19 cellular contexts compared by ENCODE assay signal in the genomic region with DNA sequence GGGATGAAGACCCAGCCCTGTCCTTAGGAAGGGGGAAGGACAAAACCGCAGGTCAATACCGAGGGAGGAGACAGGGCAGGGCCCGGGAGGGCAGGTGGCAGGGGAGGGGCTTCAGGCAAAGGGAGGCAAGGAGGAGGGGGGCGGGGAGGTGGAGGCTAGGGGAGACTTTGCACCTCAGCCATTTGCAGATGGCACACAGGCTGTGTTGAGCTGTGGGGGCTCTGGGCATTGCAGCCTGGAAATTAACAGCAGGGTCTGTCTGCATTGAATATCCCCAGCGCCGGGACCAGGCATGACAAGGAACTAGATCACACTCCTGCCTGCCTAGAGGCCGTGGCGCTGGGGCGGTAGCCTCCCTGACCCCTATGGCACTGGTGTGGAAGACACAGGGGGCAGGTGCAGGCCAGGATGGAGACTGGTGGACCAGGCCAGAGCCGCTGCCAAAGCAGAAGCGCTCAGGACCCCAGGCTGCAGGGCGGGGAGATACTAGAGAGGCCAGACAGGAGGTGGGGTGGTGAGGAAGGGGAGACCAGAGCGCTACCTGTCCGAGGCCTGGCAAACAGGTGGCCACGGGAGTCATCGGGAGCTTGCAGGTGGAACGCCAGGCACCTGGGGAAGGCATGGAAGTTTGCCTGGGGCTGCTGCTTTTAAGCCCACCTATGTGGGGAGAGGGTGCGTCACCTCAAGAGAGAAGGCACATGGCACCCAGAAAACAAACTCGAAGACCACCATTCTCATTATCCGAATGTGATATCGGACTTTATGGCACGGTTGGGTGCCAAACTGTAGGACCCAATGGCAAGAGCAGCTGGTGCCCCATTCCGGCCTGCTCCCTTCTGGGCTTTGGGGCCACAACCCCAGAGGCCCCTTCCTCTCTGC. TPM values are rescaled to one million over a fixed set of nuclear protein-coding genes. Genes with fewer than 3 reads are reported as not detected.
DNase-seq lines count a peak whose midpoint lies in the region; ATAC-seq and TF ChIP-seq lines count a peak whose summit lies in the region.
"Had no signal": no experiment of that assay in that cellular context is flagged by ENCODE, and none has a peak within 500 bp of the region (broad histone marks: within the 10 kb centered on the region; RNA-seq: fewer than 3 reads in every experiment).

No MANE protein-coding gene starts in this region.

- no TSS peak for BruUV-seq in IMR-90 (replicated peaks; lab: Mats Ljungman, UMichigan)

- H3K4ac ChIP-seq in IMR-90 (ENCODE audit: low read depth, low read length) = no peak overlapping the region

- no peaks in the 10 kb centered on the region; the same call in 1 of the 2 replicates for H3K4me1 ChIP-seq in IMR-90 (ENCODE audit: control insufficient read depth, insufficient read depth, low read length)
- H3K4me1 ChIP-seq in sigmoid colon = peaks cover 0 to 46% (median 42%) of the 10 kb centered on the region in 4 donors

- H3K36me3 ChIP-seq in IMR-90 (ENCODE audit: control insufficient read depth, insufficient read depth, low read length) (peaks cover 6% of the 10 kb centered on the region; the same call in 1 of the 2 replicates), sigmoid colon (peaks cover 0 to 10% (median 4%) of the 10 kb centered on the region in 4 donors)

- in situ Hi-C loops in IMR-90 (cut with MboI; ENCODE audit: low sequenced_read_pairs) = loop anchor here (10.0 to 25.0 kb wide), 2 partner anchors 252 to 444 kb away; no protein-coding TSS in a partner anchor

- H3K27ac Mint-ChIP-seq in activated naive CD8-positive, alpha-beta T cell treated with anti-CD3 and anti-CD28 coated beads, Interleukin-2, amount 50 U/mL, for 24 hours = no peak overlapping the region

- POLR2A ChIA-PET in IMR-90 (lab: Charles Lee; ENCODE audit: unreplicated experiment) = no interaction called here
- POLR2A ChIA-PET in HEK293T (lab: Yijun Ruan, JAX) = interaction anchor here (1.8 kb wide), 1 partner anchor 7 kb away, joined by 9 read pairs; no protein-coding TSS in a partner anchor

- no peak overlapping the region for H4K5ac ChIP-seq in IMR-90 (ENCODE audit: low read depth, low read length)

- H3K9me3 ChIP-seq in IMR-90 (ENCODE audit: control insufficient read depth, insufficient read depth, low read length) (no peaks in the 10 kb centered on the region), sigmoid colon (no peaks in the 10 kb centered on the region)
- H3K9me3 ChIP-seq: gastrocnemius medialis, neutrophil had no signal

- no peak overlapping the region for H3K14ac ChIP-seq in IMR-90 (replicated peaks; ENCODE audit: low read depth, low read length)

- H3K56ac ChIP-seq in IMR-90 (ENCODE audit: extremely low read depth, insufficient read depth, low read length) = no peak overlapping the region

- H3K4me1 Mint-ChIP-seq in activated naive CD8-positive, alpha-beta T cell treated with anti-CD3 and anti-CD28 coated beads, Interleukin-2, amount 50 U/mL, for 24 hours = no peaks in the 10 kb centered on the region

- no peak overlapping the region for H2BK120ac ChIP-seq in IMR-90 (ENCODE audit: low read depth, low read length)

- peaks cover 0 to 23% of the 10 kb centered on the region in 2 experiments; a peak in 3 of 4 replicates for H3K79me1 ChIP-seq in IMR-90 (ENCODE audit: low read depth in 1 of 2, low read length in 2 of 2)

- H2AFZ ChIP-seq in IMR-90 (replicated peaks; ENCODE audit: low read length, poor library complexity) = peak overlapping the region; percentile 10

- H2BK20ac ChIP-seq in IMR-90 (ENCODE audit: low read depth, low read length) = no peak overlapping the region

- H2AK9ac ChIP-seq in IMR-90 (replicated peaks; ENCODE audit: low read depth, low read length, poor library complexity) = peak overlapping the region; percentile 78

- TF ChIP-seq EP300 in sigmoid colon (IDR thresholded peaks at IDR 0.05) = no peak

- intact Hi-C loops in IMR-90 (cut with micrococcal nuclease) (no loop called here), sigmoid colon (cut with DNase I) (loop anchor here (5.0 kb wide), 1 partner anchor 88 kb away; no protein-coding TSS in a partner anchor)

- no peak overlapping the region for H2BK15ac ChIP-seq in IMR-90 (ENCODE audit: low read depth, low read length)

- CTCF ChIA-PET in IMR-90 (lab: Yijun Ruan, JAX) (no interaction called here), HEK293T (lab: Yijun Ruan, JAX) (interaction anchor here (1.9 to 2.3 kb wide), 2 partner anchors 10 to 91 kb away, joined by 6 to 9 read pairs; no protein-coding TSS in a partner anchor)

- TF ChIP-seq POLR2A in IMR-90 (IDR thresholded peaks at IDR 0.05; ENCODE audit: low read depth, low read length) (no peak), sigmoid colon (IDR thresholded peaks at IDR 0.05) (no peak)

- H4K91ac ChIP-seq in IMR-90 (ENCODE audit: insufficient read depth, low read depth, low read length) = no peak overlapping the region

- no peak overlapping the region for H4K8ac ChIP-seq in IMR-90 (ENCODE audit: low read depth in 2 of 2, low read length in 2 of 2)

- TF ChIP-seq RAD21 in IMR-90 (IDR thresholded peaks at IDR 0.05; ENCODE audit: low read length) = no peak

- H3K27ac ChIP-seq in IMR-90 (ENCODE audit: insufficient read depth, low read length) (no peak overlapping the region), sigmoid colon (no peak overlapping the region)
- H3K27ac ChIP-seq: gastrocnemius medialis, neutrophil had no signal

- no peak overlapping the region for H3K23ac ChIP-seq in IMR-90 (ENCODE audit: low read depth, low read length)

- no peak overlapping the region for H3K4me3 Mint-ChIP-seq in activated naive CD8-positive, alpha-beta T cell treated with anti-CD3 and anti-CD28 coated beads, Interleukin-2, amount 50 U/mL, for 24 hours
- H3K4me3 Mint-ChIP-seq: central memory CD8-positive, alpha-beta T cell had no signal

- H3K9me3 Mint-ChIP-seq in activated naive CD8-positive, alpha-beta T cell treated with anti-CD3 and anti-CD28 coated beads, Interleukin-2, amount 50 U/mL, for 24 hours = no peaks in the 10 kb centered on the region
- H3K9me3 Mint-ChIP-seq: central memory CD8-positive, alpha-beta T cell had no signal

- TF ChIP-seq CTCF in IMR-90 (conservative IDR thresholded peaks at IDR 0.05; ENCODE audit: low read depth, low read length) (no peak), sigmoid colon (IDR thresholded peaks at IDR 0.05) (no peak), GM20000 (IDR thresholded peaks at IDR 0.05; ENCODE audit: extremely low read depth, missing control alignments) (no peak)

- H3K27me3 ChIP-seq in IMR-90 (ENCODE audit: control insufficient read depth, insufficient read depth, low read length) (peaks cover 6% of the 10 kb centered on the region), sigmoid colon (no peaks in the 10 kb centered on the region)

- H2BK5ac ChIP-seq in IMR-90 (ENCODE audit: low read depth, low read length, poor library complexity, severe bottlenecking) = no peak overlapping the region

- no peaks in the 10 kb centered on the region for H3K9me1 ChIP-seq in IMR-90 (ENCODE audit: insufficient read depth, low read length)

- H3K27me3 Mint-ChIP-seq in activated naive CD8-positive, alpha-beta T cell treated with anti-CD3 and anti-CD28 coated beads, Interleukin-2, amount 50 U/mL, for 24 hours = no peaks in the 10 kb centered on the region
- H3K27me3 Mint-ChIP-seq: central memory CD8-positive, alpha-beta T cell had no signal

- H3K18ac ChIP-seq in IMR-90 (ENCODE audit: low read depth, low read length) = no peak overlapping the region

- no peaks in the 10 kb centered on the region for H3K36me3 Mint-ChIP-seq in activated naive CD8-positive, alpha-beta T cell treated with anti-CD3 and anti-CD28 coated beads, Interleukin-2, amount 50 U/mL, for 24 hours (ENCODE audit: low read depth)

- ATAC-seq in IMR-90 (ENCODE audit: low read depth) = no peak
- peak; percentile 6 for ATAC-seq in activated naive CD8-positive, alpha-beta T cell treated with anti-CD3 and anti-CD28 coated beads, Interleukin-2, amount 50 U/mL, for 24 hours
- ATAC-seq: gastrocnemius medialis had no signal

- dilution Hi-C loops in IMR-90 (cut with HindIII; ENCODE audit: low sequenced_read_pairs, unreplicated experiment) = no loop called here

- 61% methylated on average over 9 of the region's 23 CpGs; no CpG with 5 or more reads in 1 of the 2 experiments for WGBS in IMR-90 (ENCODE audit: extremely low coverage in 2 of 2, insufficient read length in 1 of 2), 2 experiments
- WGBS in sigmoid colon, 2 donors = 71 to 75% methylated on average over 23 of the region's 23 CpGs

- H2AK5ac ChIP-seq in IMR-90 (ENCODE audit: low read depth, low read length) = no peak overlapping the region

- no peak overlapping the region for H3K4me3 ChIP-seq in IMR-90 (ENCODE audit: insufficient read depth, low read depth, low read length)
- H3K4me3 ChIP-seq in sigmoid colon = no peak overlapping the region
- H3K4me3 ChIP-seq: gastrocnemius medialis had no signal

- peak; percentile 17 for DNase-seq in activated T-cell treated with anti-CD3 and anti-CD28 coated beads, Interleukin-2, amount 50 U/mL, for 1 hour
- no peak for DNase-seq in activated T-cell treated with anti-CD3 and anti-CD28 coated beads, Interleukin-2, amount 50 U/mL, for 48 hours
- DNase-seq in IMR-90 = no peak
- no peak for DNase-seq in activated naive CD8-positive, alpha-beta T cell treated with anti-CD3 and anti-CD28 coated beads, Interleukin-2, amount 50 U/mL, for 24 hours
- peak; percentile 68 for DNase-seq in sigmoid colon
- DNase-seq in NCI-H1436 treated with DMSO at 0.1 percent for 48 hours (lab: John Stamatoyannopoulos, UW) = no peak
- DNase-seq in HEK293T (ENCODE audit: extremely low spot score) = no peak
- DNase-seq in GM20000 (ENCODE audit: low spot score) = no peak
- DNase-seq: gastrocnemius medialis; GOT3; KG1; mesenchymal stem cell; NCI-H1105; NCI-H526 treated with DMSO at 0.1 percent for 48 hours; SHP77 treated with DMSO at 0.1 percent for 48 hours; stimulated activated naive CD4-positive, alpha-beta T cell; T-helper 2 cell had no signal

- no peak overlapping the region for H3K4me2 ChIP-seq in IMR-90 (ENCODE audit: low read depth, low read length)

- peaks cover 40% of the 10 kb centered on the region for H4K20me1 ChIP-seq in IMR-90 (ENCODE audit: insufficient read depth, low read length)

- H3K9ac ChIP-seq in IMR-90 (ENCODE audit: low read depth, low read length) = no peak overlapping the region

TF ChIP-seq in HEK293T, 16 proteins besides CTCF, POLR2A, EP300 and RAD21 (continues in another document):
- TF ChIP-seq FOXK2 (IDR thresholded peaks at IDR 0.05) = no peak
- TF ChIP-seq TARDBP (IDR thresholded peaks at IDR 0.05) = no peak
- TF ChIP-seq ELF4 (IDR thresholded peaks at IDR 0.05) = no peak

RNA-seq across cellular contexts. Expression of a gene that starts 11.5 kb away (rescaled TPM):
- total RNA-seq in IMR-90 (2012; rRNA removed) (15.2 and 17.5 TPM in 2 replicates), sigmoid colon (10 to 100 TPM; 47.2 to 90.6 (median 59.3) TPM)
- polyA plus RNA-seq in IMR-90 (2012; rRNA removed) (19.0 and 19.9 TPM in 2 replicates), sigmoid colon (10 to 100 TPM in 1 of 3 donors, 1 to 10 TPM in 2; 4.2 to 23.8 (median 5.1) TPM)
- polyA plus RNA-seq in IMR-90 (2012; cell fraction: cytosol; rRNA removed) = 9.6 and 14.6 TPM in 2 replicates
- 26.7 and 45.8 TPM in 2 replicates for polyA plus RNA-seq in IMR-90 (2012; cell fraction: nucleus; rRNA removed; ENCODE audit: low replicate concordance)

RNA-seq across cellular contexts. Expression of a gene that starts 16.7 kb away (rescaled TPM):
- 0.28 and 0.36 TPM in 2 replicates for total RNA-seq in IMR-90 (2012; rRNA removed)
- 1.8 and 2.2 TPM in 2 replicates for polyA plus RNA-seq in IMR-90 (2012; rRNA removed)
- 1.3 and 2.3 TPM in 2 replicates for polyA plus RNA-seq in IMR-90 (2012; cell fraction: cytosol; rRNA removed)
- 1.4 and 1.6 TPM in 2 replicates for polyA plus RNA-seq in IMR-90 (2012; cell fraction: nucleus; rRNA removed; ENCODE audit: low replicate concordance)
- 10 to 100 TPM in 1 of 4 donors, 1 to 10 TPM in 3; 3.9 to 14.4 (median 5.3) TPM for total RNA-seq in sigmoid colon
- 1 to 10 TPM in 1 of 3 donors, under 1 TPM in 1, not detected in 1; under 0.01 to 2.9 TPM for polyA plus RNA-seq in sigmoid colon

Comparison
In these comparisons a context has a peak if more than half of its experiments do, and no peak if none do; other contexts are left out.
1. DNase-seq: peak in activated T-cell treated with anti-CD3 and anti-CD28 coated beads, Interleukin-2, amount 50 U/mL, for 1 hour (single experiment) and sigmoid colon (single experiment); none in activated T-cell treated with anti-CD3 and anti-CD28 coated beads, Interleukin-2, amount 50 U/mL, for 48 hours (0 of 2), IMR-90 (single experiment), activated naive CD8-positive, alpha-beta T cell treated with anti-CD3 and anti-CD28 coated beads, Interleukin-2, amount 50 U/mL, for 24 hours (single experiment), NCI-H1436 treated with DMSO at 0.1 percent for 48 hours (single experiment), HEK293T (single experiment) and GM20000 (single experiment).